38 cellular contexts compared by ENCODE assay signal in the genomic region with DNA sequence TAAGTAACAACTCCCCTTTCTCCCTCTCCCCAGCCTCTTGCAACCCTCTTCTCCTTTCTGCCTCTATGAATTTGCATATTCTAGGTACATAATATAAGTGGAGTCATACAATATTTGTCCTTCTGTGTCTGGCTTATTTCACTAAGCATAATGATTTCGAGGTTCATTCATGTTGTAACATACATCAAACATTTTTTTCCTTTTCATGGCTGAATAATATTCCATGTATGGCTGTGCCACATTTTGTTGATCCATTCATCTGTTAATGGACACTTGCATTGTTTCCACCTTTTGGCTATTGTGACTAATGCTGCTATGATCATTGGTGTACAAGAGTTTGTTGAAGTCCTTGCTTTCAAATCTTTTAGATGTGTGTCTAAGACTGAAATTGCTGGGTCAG. TPM values are rescaled to one million over a fixed set of nuclear protein-coding genes. Genes with fewer than 3 reads are reported as not detected.
DNase-seq lines count a peak whose midpoint lies in the region; ATAC-seq, FAIRE-seq and TF ChIP-seq lines count a peak whose summit lies in the region.
"Had no signal": no experiment of that assay in that cellular context is flagged by ENCODE, and none has a peak within 500 bp of the region (broad histone marks: within the 10 kb centered on the region; RNA-seq: fewer than 3 reads in every experiment).

No MANE protein-coding gene starts in this region.

- CTCF ChIA-PET in HEK293 (lab: Yijun Ruan, JAX) = interaction anchor here (1.2 kb wide), 1 partner anchor 82 kb away, joined by 3 read pairs; no protein-coding TSS in a partner anchor
- CTCF ChIA-PET in K562 (lab: Yijun Ruan, JAX; ENCODE audit: low intra/inter-chr PET ratio) = no interaction called here

- H3K9me3 ChIP-seq in HEK293 (ENCODE audit: control insufficient read depth, insufficient read depth, low read depth, low read length) = no peaks in the 10 kb centered on the region
- H3K9me3 ChIP-seq in K562 (replicated peaks; ENCODE audit: control insufficient read depth, insufficient read depth, low read depth, low read length) = 0 out of 2 replicates have a peak, but pooled peaks cover 3% of the 10 kb centered on the region
- peaks cover 0 to 4% (median 0%) of the 10 kb centered on the region in 4 donors for H3K9me3 ChIP-seq in tibial nerve
- H3K9me3 ChIP-seq: BE2C had no signal

- H3K4me1 ChIP-seq in HEK293 (ENCODE audit: control insufficient read depth, insufficient read depth, low read length) (no peaks in the 10 kb centered on the region), K562 (replicated peaks in 1 of 2; ENCODE audit: control insufficient read depth in 2 of 2, insufficient read depth in 2 of 2, low read length in 2 of 2) (no peaks in the 10 kb centered on the region), tibial nerve (no peaks in the 10 kb centered on the region)
- H3K4me1 ChIP-seq: A549; BE2C; BLaER1; BLaER1 treated with 17β-estradiol and CSF1 and Interleukin-3, amounts not matched to agents 10 nM and 100 nM; Caco-2 had no signal

- no peak overlapping the region for H3K4me2 ChIP-seq in K562 (ENCODE audit: insufficient read depth, low read length)
- H3K4me2 ChIP-seq: A549; BLaER1; BLaER1 treated with 17β-estradiol and CSF1 and Interleukin-3, amounts not matched to agents 10 nM and 100 nM had no signal

- in situ Hi-C loops in K562 (cut with MboI) = no loop called here

- TF ChIP-seq POLR2A in K562 (conservative IDR thresholded peaks at IDR 0.05) (no peak), tibial nerve (IDR thresholded peaks at IDR 0.05) (no peak)

- H2AFZ ChIP-seq in K562 (ENCODE audit: low read depth, low read length) = no peak overlapping the region

- no peaks in the 10 kb centered on the region for H4K20me1 ChIP-seq in K562 (replicated peaks; ENCODE audit: control insufficient read depth, insufficient read depth, low read length)
- H4K20me1 ChIP-seq: BLaER1; BLaER1 treated with 17β-estradiol and CSF1 and Interleukin-3, amounts not matched to agents 10 nM and 100 nM had no signal

- POLR2A ChIA-PET in HEK293 (lab: Yijun Ruan, JAX) (no interaction called here), K562 (lab: Yijun Ruan, JAX) (no interaction called here)

- no peak for TF ChIP-seq RAD21 in K562 (CRISPR knock-in tag; conservative IDR thresholded peaks at IDR 0.05 in 1 of 2, IDR thresholded peaks at IDR 0.05 in 1 of 2)

- no peak overlapping the region for H3K9ac ChIP-seq in K562 (ENCODE audit: insufficient read depth in 1 of 2, low read depth in 2 of 2, low read length in 2 of 2)
- H3K9ac ChIP-seq: BLaER1; BLaER1 treated with 17β-estradiol and CSF1 and Interleukin-3, amounts not matched to agents 10 nM and 100 nM had no signal

- TF ChIP-seq EP300 in K562 (IDR thresholded peaks at IDR 0.05; ENCODE audit: low read length) (no peak), tibial nerve (IDR thresholded peaks at IDR 0.05) (no peak)

- peak; percentile 44 for FAIRE-seq in HTR-8/SVneo (lab: Jason Lieb, UNC)
- no peak for FAIRE-seq in K562 (lab: Jason Lieb, UNC)
- FAIRE-seq: A204.1, A549, D721Med had no signal

- peaks cover 4 to 9% of the 10 kb centered on the region in 2 experiments; a peak in 4 of 5 replicates for H3K27me3 ChIP-seq in K562 (ENCODE audit: control insufficient read depth in 2 of 2, insufficient read depth in 2 of 2, low read length in 2 of 2)
- no peaks in the 10 kb centered on the region for H3K27me3 ChIP-seq in tibial nerve
- H3K27me3 ChIP-seq: BLaER1; BLaER1 treated with 17β-estradiol and CSF1 and Interleukin-3, amounts not matched to agents 10 nM and 100 nM had no signal

- TF ChIP-seq CTCF in HEK293 (tag by site-specific recombination; IDR thresholded peaks at IDR 0.05) = no peak
- no peak for TF ChIP-seq CTCF in K562 (IDR thresholded peaks at IDR 0.05 in 2 of 3, conservative IDR thresholded peaks at IDR 0.05 in 1 of 3; ENCODE audit: insufficient read depth in 2 of 3, low read depth in 1 of 3, low read length in 3 of 3)
- TF ChIP-seq CTCF in tibial nerve (IDR thresholded peaks at IDR 0.05) = no peak

- no peaks in the 10 kb centered on the region for H3K79me2 ChIP-seq in K562 (ENCODE audit: control insufficient read depth, insufficient read depth, low read length)

- no peaks in the 10 kb centered on the region for H3K9me1 ChIP-seq in K562 (ENCODE audit: control insufficient read depth, insufficient read depth, low read length)

- no TSS peak for BruUV-seq in K562 (replicated peaks; lab: Mats Ljungman, UMichigan)

- ATAC-seq in K562 = no peak
- ATAC-seq: A549; CD8-positive, alpha-beta T cell had no signal

- H3K36me3 ChIP-seq in HEK293 (ENCODE audit: control insufficient read depth in 2 of 2, insufficient read depth in 1 of 2, low read length in 2 of 2) = no peaks in the 10 kb centered on the region
- H3K36me3 ChIP-seq in K562 (ENCODE audit: control insufficient read depth, insufficient read depth, low read length) = no peaks in the 10 kb centered on the region
- no peaks in the 10 kb centered on the region for H3K36me3 ChIP-seq in tibial nerve
- H3K36me3 ChIP-seq: BE2C; BLaER1; BLaER1 treated with 17β-estradiol and CSF1 and Interleukin-3, amounts not matched to agents 10 nM and 100 nM had no signal

- H3K27ac ChIP-seq in HEK293 (ENCODE audit: extremely low read depth, low read depth, low read length) (no peak overlapping the region), K562 (ENCODE audit: extremely low read depth, low read depth, low read length) (no peak overlapping the region), tibial nerve (no peak overlapping the region)
- H3K27ac ChIP-seq: 22Rv1; A549; BLaER1; BLaER1 treated with 17β-estradiol and CSF1 and Interleukin-3, amounts not matched to agents 10 nM and 100 nM; C4-2B had no signal

- 0% methylated on average over 1 of the region's 1 CpG for WGBS in K562 (ENCODE audit: insufficient coverage, low coverage, missing lambda C conversion rate)
- WGBS in tibial nerve, 2 donors = 94 to 97% methylated on average over 1 of the region's 1 CpG

- intact Hi-C loops in K562 (cut with micrococcal nuclease) = no loop called here

- DNase-seq in HTR-8/SVneo (ENCODE audit: insufficient read length, low spot score) = no peak
- DNase-seq in K562 (ENCODE audit: extremely low read depth in 1 of 4, low spot score in 3 of 4) = no peak
- no peak for DNase-seq in GDM1 (lab: John Stamatoyannopoulos, UW)
- DNase-seq in cerebellar nuclear complex (lab: John Stamatoyannopoulos, UW) = no peak
- no peak for DNase-seq in tibial nerve (ENCODE audit: low spot score in 2 of 2)
- DNase-seq: 8988T; ACHN; AML-193; BE2C; C1 segment of cervical spinal cord; Caco-2; Calu3; CD4-positive, alpha-beta memory T cell; CD4-positive, alpha-beta T cell; CD4-positive, CD25-positive, alpha-beta regulatory T cell; CD8-positive, alpha-beta memory T cell; CD8-positive, alpha-beta T cell; COR-L47; DMS 273 treated with DMSO at 0.1 percent for 48 hours; DMS153; DMS53; DMS79; DMS79 treated with DMSO at 0.1 percent for 48 hours; DND-41; EL had no signal

- H3K4me3 ChIP-seq in HEK293 (ENCODE audit: low read depth, low read length) (no peak overlapping the region), K562 (no peak overlapping the region), tibial nerve (no peak overlapping the region)
- H3K4me3 ChIP-seq: A549; BLaER1; BLaER1 treated with 17β-estradiol and CSF1 and Interleukin-3, amounts not matched to agents 10 nM and 100 nM had no signal

TF ChIP-seq in HEK293, 187 proteins besides CTCF, POLR2A, EP300 and RAD21:
- TF ChIP-seq ZNF221 (tag by site-specific recombination; IDR thresholded peaks at IDR 0.05; ENCODE audit: borderline replicate concordance) (no peak), ZNF146 (tag by site-specific recombination; IDR thresholded peaks at IDR 0.05) (peak; percentile 59)

TF ChIP-seq in K562, 482 proteins besides CTCF, POLR2A, EP300 and RAD21:
- TF ChIP-seq ZNF146 (CRISPR knock-in tag; IDR thresholded peaks at IDR 0.05; ENCODE audit: unreplicated experiment) (peak; percentile 53), JUNB (CRISPR knock-in tag; conservative IDR thresholded peaks at IDR 0.05) (no peak)

RNA-seq across cellular contexts. Expression of a gene that starts 17.6 kb away (rescaled TPM):
- not detected in 2 replicates for total RNA-seq in K562 (2011; cell fraction: chromatin; rRNA removed; ENCODE audit: low replicate concordance)
- not detected in 2 replicates for total RNA-seq in K562 (2011; cell fraction: nucleolus; rRNA removed)
- total RNA-seq in K562 (2011; cell fraction: nucleoplasm; rRNA removed) = not detected in 2 replicates
- total RNA-seq in K562 (2014; rRNA removed) (not detected in 2 replicates), K562 (2014; rRNA removed; fragmentation: Illumina TruSeq; extraction: Trizol) (not detected in 2 replicates), K562 (2015; rRNA removed; fragmentation: Illumina TruSeq; extraction: Trizol) (not detected in 2 replicates), K562 (2021) (not detected in 2 replicates), tibial nerve (10 to 100 TPM; 11.9 to 31.6 (median 21.6) TPM)
- polyA plus RNA-seq in K562 (2011; rRNA removed) (not detected in 2 replicates), K562 (2014; fragmentation: Illumina TruSeq; extraction: Trizol) (not detected in 2 replicates), K562 (2014; fragmentation: Nextera tagmentation; extraction: Ambion mirVana) (not detected), K562 (2014; rRNA removed) (not detected in 2 replicates)
- polyA plus RNA-seq in K562 (2011; cell fraction: cytosol; rRNA removed) = not detected in 2 replicates
- polyA plus RNA-seq in K562 (2011; cell fraction: nucleus; rRNA removed) = not detected in 2 replicates
- not detected in 2 replicates for polyA plus RNA-seq in K562 (2012)
- not detected in 2 replicates for polyA minus RNA-seq in K562 (2011; rRNA and poly(A)+ RNA removed)
- not detected in 2 replicates for polyA minus RNA-seq in K562 (2011; cell fraction: cytosol; rRNA and poly(A)+ RNA removed)
- not detected in 2 replicates for polyA minus RNA-seq in K562 (2011; cell fraction: nucleus; rRNA and poly(A)+ RNA removed)
- total RNA-seq: A673; CD4-positive, alpha-beta T cell; CD8-positive, alpha-beta memory T cell; CD8-positive, alpha-beta T cell; Daoy had no signal
- polyA plus RNA-seq: AG04450; BJ; CD14-positive monocyte; CD4-positive, CD25-positive, alpha-beta regulatory T cell; CD8-positive, alpha-beta memory T cell had no signal

Comparison
In these comparisons a context has a peak if more than half of its experiments do, and no peak if none do; other contexts are left out.
1. RNA of a gene that starts 17.6 kb away (total RNA-seq): 11.9 to 31.6 TPM in tibial nerve; not detected in K562; every median in the first group is over 10 times any median in the second.